Comparison of ENCODE assay signal across 2 cellular contexts in the genomic region with DNA sequence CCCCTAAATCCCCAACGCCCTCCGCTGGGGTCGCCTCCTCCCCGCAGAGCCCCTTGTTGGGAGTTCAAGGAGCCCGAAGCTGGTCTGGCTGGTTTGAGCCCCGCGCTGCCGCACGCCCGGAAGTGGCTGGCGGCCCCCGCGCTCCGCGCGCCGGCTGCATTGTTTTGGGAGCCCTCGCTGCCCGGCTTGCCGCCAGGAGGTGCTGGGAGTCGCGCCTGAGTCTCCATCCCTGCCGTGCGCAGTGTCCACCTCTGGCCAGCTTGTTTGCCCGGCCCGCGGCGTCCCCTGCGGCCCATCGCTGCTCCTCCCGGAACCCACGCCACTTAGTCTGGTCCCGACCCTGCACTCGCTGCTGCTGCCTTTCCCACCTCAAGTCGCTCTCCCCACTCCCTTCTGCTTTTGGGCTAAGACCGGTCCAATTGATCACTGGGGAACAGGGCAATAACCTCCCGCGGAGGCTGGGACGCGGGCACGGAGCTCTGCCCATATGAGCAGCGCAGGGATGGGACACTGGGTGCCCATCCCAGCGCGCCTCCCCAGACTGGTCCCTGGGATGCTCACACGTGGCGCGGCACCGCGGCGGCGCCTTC.
TF ChIP-seq lines count a peak whose summit lies in the region.

No MANE protein-coding gene starts in this region.

TF ChIP-seq in liver, 16 proteins besides CTCF, POLR2A, EP300 and RAD21:
- TF ChIP-seq EGR1 (IDR thresholded peaks at IDR 0.05; ENCODE audit: low read depth in 2 of 2) (no peak), GABPA (IDR thresholded peaks at IDR 0.05 in 1 of 2, conservative IDR thresholded peaks at IDR 0.05 in 1 of 2) (no peak), TAF1 (conservative IDR thresholded peaks at IDR 0.05) (no peak), ATF3 (IDR thresholded peaks at IDR 0.05) (no peak), FOXA2 (IDR thresholded peaks at IDR 0.05) (no peak), NR2F2 (IDR thresholded peaks at IDR 0.05) (no peak), RXRA (IDR thresholded peaks at IDR 0.05) (no peak), YY1 (IDR thresholded peaks at IDR 0.05) (no peak), JUND (IDR thresholded peaks at IDR 0.05) (no peak), HNF4G (IDR thresholded peaks at IDR 0.05) (no peak), SP1 (IDR thresholded peaks at IDR 0.05) (no peak)
- TF ChIP-seq, protein P1, sequence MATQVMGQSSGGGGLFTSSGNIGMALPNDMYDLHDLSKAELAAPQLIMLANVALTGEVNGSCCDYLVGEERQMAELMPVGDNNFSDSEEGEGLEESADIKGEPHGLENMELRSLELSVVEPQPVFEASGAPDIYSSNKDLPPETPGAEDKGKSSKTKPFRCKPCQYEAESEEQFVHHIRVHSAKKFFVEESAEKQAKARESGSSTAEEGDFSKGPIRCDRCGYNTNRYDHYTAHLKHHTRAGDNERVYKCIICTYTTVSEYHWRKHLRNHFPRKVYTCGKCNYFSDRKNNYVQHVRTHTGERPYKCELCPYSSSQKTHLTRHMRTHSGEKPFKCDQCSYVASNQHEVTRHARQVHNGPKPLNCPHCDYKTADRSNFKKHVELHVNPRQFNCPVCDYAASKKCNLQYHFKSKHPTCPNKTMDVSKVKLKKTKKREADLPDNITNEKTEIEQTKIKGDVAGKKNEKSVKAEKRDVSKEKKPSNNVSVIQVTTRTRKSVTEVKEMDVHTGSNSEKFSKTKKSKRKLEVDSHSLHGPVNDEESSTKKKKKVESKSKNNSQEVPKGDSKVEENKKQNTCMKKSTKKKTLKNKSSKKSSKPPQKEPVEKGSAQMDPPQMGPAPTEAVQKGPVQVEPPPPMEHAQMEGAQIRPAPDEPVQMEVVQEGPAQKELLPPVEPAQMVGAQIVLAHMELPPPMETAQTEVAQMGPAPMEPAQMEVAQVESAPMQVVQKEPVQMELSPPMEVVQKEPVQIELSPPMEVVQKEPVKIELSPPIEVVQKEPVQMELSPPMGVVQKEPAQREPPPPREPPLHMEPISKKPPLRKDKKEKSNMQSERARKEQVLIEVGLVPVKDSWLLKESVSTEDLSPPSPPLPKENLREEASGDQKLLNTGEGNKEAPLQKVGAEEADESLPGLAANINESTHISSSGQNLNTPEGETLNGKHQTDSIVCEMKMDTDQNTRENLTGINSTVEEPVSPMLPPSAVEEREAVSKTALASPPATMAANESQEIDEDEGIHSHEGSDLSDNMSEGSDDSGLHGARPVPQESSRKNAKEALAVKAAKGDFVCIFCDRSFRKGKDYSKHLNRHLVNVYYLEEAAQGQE (IDR thresholded peaks at IDR 0.05) = no peak
- TF ChIP-seq, protein P2, sequence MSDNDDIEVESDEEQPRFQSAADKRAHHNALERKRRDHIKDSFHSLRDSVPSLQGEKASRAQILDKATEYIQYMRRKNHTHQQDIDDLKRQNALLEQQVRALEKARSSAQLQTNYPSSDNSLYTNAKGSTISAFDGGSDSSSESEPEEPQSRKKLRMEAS (IDR thresholded peaks at IDR 0.05) = no peak

TF ChIP-seq in HepG2, 621 proteins besides CTCF, POLR2A, EP300 and RAD21:
- TF ChIP-seq EED (CRISPR knock-in tag; IDR thresholded peaks at IDR 0.05) = no peak
- TF ChIP-seq, protein P3, sequence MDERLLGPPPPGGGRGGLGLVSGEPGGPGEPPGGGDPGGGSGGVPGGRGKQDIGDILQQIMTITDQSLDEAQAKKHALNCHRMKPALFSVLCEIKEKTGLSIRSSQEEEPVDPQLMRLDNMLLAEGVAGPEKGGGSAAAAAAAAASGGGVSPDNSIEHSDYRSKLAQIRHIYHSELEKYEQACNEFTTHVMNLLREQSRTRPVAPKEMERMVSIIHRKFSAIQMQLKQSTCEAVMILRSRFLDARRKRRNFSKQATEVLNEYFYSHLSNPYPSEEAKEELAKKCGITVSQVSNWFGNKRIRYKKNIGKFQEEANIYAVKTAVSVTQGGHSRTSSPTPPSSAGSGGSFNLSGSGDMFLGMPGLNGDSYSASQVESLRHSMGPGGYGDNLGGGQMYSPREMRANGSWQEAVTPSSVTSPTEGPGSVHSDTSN (CRISPR knock-in tag; IDR thresholded peaks at IDR 0.05) = no peak
- no peak for TF ChIP-seq ZNF484 (CRISPR knock-in tag; IDR thresholded peaks at IDR 0.05; ENCODE audit: borderline replicate concordance, low read depth)
- TF ChIP-seq CC2D1A (CRISPR knock-in tag; IDR thresholded peaks at IDR 0.05) = no peak
- TF ChIP-seq ZNF639 (CRISPR knock-in tag; conservative IDR thresholded peaks at IDR 0.05) = no peak
- TF ChIP-seq, protein P4, sequence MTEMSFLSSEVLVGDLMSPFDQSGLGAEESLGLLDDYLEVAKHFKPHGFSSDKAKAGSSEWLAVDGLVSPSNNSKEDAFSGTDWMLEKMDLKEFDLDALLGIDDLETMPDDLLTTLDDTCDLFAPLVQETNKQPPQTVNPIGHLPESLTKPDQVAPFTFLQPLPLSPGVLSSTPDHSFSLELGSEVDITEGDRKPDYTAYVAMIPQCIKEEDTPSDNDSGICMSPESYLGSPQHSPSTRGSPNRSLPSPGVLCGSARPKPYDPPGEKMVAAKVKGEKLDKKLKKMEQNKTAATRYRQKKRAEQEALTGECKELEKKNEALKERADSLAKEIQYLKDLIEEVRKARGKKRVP (CRISPR knock-in tag; IDR thresholded peaks at IDR 0.05) = no peak
- no peak for TF ChIP-seq ZNF20 (CRISPR knock-in tag; IDR thresholded peaks at IDR 0.05)
- no peak for TF ChIP-seq BCLAF1 (IDR thresholded peaks at IDR 0.05)
- TF ChIP-seq BORCS8-MEF2B (CRISPR knock-in tag; IDR thresholded peaks at IDR 0.05) = no peak
- TF ChIP-seq NR2F2 (IDR thresholded peaks at IDR 0.05; ENCODE audit: borderline replicate concordance, low read depth) = no peak
- TF ChIP-seq CREM (IDR thresholded peaks at IDR 0.05) = no peak
- no peak for TF ChIP-seq CREM (CRISPR knock-in tag; IDR thresholded peaks at IDR 0.05)
- no peak for TF ChIP-seq MXD1 (CRISPR knock-in tag; IDR thresholded peaks at IDR 0.05)
- TF ChIP-seq ZBTB44 (CRISPR knock-in tag; IDR thresholded peaks at IDR 0.05) = no peak
TF ChIP-seq in HepG2: peak in this region for 0.
